ENCODE assay signal across 25 cellular contexts in the genomic region with DNA sequence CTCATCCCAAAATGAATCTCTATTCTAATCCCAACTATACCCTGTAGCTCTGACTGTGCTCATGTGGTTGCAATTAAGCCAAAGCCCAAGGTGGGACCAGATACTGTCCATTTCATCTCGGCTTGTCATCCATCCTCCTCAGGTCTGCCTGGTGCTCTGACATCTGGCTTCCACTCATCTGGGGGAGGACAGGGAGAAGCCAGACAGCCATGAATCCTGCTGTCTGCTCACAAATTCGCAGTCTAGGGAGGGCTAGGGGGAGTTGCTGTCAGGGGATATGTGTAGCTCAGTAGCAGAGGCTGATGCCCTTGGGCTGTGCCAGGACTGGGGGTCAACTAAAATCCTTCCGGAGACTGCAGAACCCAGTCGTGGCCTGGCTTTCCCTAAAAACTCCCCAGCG.
A peak's percentile ranks its signal among the peaks of the same experiment; 100 is the strongest.
DNase-seq lines count a peak whose midpoint lies in the region; TF ChIP-seq lines count a peak whose summit lies in the region.
"Had no signal": no experiment of that assay in that cellular context is flagged by ENCODE, and none has a peak within 500 bp of the region (broad histone marks: within the 10 kb centered on the region; RNA-seq: fewer than 3 reads in every experiment).

No MANE protein-coding gene starts in this region.

- H3K27me3 ChIP-seq in BE2C (no peaks in the 10 kb centered on the region), GM23248 (replicated peaks; ENCODE audit: insufficient read depth) (no peaks in the 10 kb centered on the region)
- H3K27me3 ChIP-seq: esophagus squamous epithelium, gastroesophageal sphincter, right lobe of liver, upper lobe of right lung had no signal

- no peaks in the 10 kb centered on the region for H4K20me1 ChIP-seq in GM23248 (ENCODE audit: insufficient read depth)

- H3K4me1 Mint-ChIP-seq in nephron (peaks cover 70% of the 10 kb centered on the region), progenitor cell of endocrine pancreas (ENCODE audit: low read depth) (peaks cover 8% of the 10 kb centered on the region)
- peaks cover 39% of the 10 kb centered on the region for H3K4me1 Mint-ChIP-seq in activated CD4-positive, alpha-beta T cell treated with anti-CD3 and anti-CD28 coated beads, Interleukin-2, amount 10 ng/mL, durations not matched to agents 7 days and 5 days

- DNase-seq in BE2C: peak; percentile 73
- DNase-seq in GM23248: peak; percentile 23
- DNase-seq in amniotic epithelial cell (ENCODE audit: low read depth): peak; percentile 65
- no peak for DNase-seq in progenitor cell of endocrine pancreas (ENCODE audit: low spot score, unreplicated experiment)
- no peak for DNase-seq in activated CD4-positive, alpha-beta T cell treated with anti-CD3 and anti-CD28 coated beads, Interleukin-2, amount 10 ng/mL, durations not matched to agents 7 days and 5 days
- DNase-seq in NCI-H2227 treated with DMSO at 0.1 percent for 48 hours (lab: John Stamatoyannopoulos, UW): no peak
- DNase-seq in NOMO-1 treated with DMSO at 0.1 percent for 48 hours (lab: John Stamatoyannopoulos, UW; ENCODE audit: unreplicated experiment): no peak
- DNase-seq: activated CD8-positive, alpha-beta T cell treated with anti-CD3 and anti-CD28 coated beads, Interleukin-2, amount 10 ng/mL, durations not matched to agents 7 days and 5 days; activated naive CD4-positive, alpha-beta T cell treated with Interleukin-2 at 50 U/mL for 16 hours; activated T-cell treated with anti-CD3 and anti-CD28 coated beads, Interleukin-2, amount 50 U/mL, for 1 hour; DMS 273 treated with DMSO at 0.1 percent for 48 hours; effector memory CD8-positive, alpha-beta T cell; esophagus squamous epithelium; kidney; NCI-H1092 treated with DMSO at 0.1 percent for 48 hours; NCI-H2029 treated with DMSO at 0.1 percent for 48 hours; right lobe of liver; stimulated activated CD8-positive, alpha-beta memory T cell treated with anti-CD3 and anti-CD28 coated beads, Interleukin-4, amount 100 ng/mL, for 48 hours; upper lobe of right lung had no signal

- no peak overlapping the region for H3K4me3 ChIP-seq in BE2C (ENCODE audit: low read depth, low read length)
- no peak overlapping the region for H3K4me3 ChIP-seq in GM23248
- H3K4me3 ChIP-seq: esophagus squamous epithelium, gastroesophageal sphincter, HAP-1, lung, right lobe of liver, upper lobe of right lung had no signal

- H2AFZ ChIP-seq in GM23248: no peak overlapping the region
- H2AFZ ChIP-seq: parathyroid adenoma had no signal

- in situ Hi-C loops in GM23248 (cut with MboI): no loop called here

- WGBS in GM23248 (ENCODE audit: low coverage in 1 of 2, low lambda C conversion rate in 2 of 2, missing lambda C conversion rate in 2 of 2), 2 experiments: 88 to 89% methylated on average over 5 of the region's 5 CpGs

- H3K4me3 Mint-ChIP-seq in nephron (no peak overlapping the region), progenitor cell of endocrine pancreas (ENCODE audit: low read depth) (no peak overlapping the region)
- H3K4me3 Mint-ChIP-seq in activated CD4-positive, alpha-beta T cell treated with anti-CD3 and anti-CD28 coated beads, Interleukin-2, amount 10 ng/mL, durations not matched to agents 7 days and 5 days: no peak overlapping the region
- H3K4me3 Mint-ChIP-seq: activated CD8-positive, alpha-beta T cell treated with anti-CD3 and anti-CD28 coated beads, Interleukin-2, amount 10 ng/mL, durations not matched to agents 7 days and 5 days; effector memory CD8-positive, alpha-beta T cell had no signal

- peaks cover 48% of the 10 kb centered on the region for H3F3A ChIP-seq in GM23248 (ENCODE audit: insufficient read depth)

- peaks cover 28% of the 10 kb centered on the region for H3K4me1 ChIP-seq in BE2C
- H3K4me1 ChIP-seq in GM23248 (ENCODE audit: insufficient read depth): peaks cover 44% of the 10 kb centered on the region
- H3K4me1 ChIP-seq: parathyroid adenoma had no signal

- H3K27ac Mint-ChIP-seq in nephron (peak overlapping the region; percentile 12 to 39 (median 28)), progenitor cell of endocrine pancreas (no peak overlapping the region)
- no peak overlapping the region for H3K27ac Mint-ChIP-seq in activated CD4-positive, alpha-beta T cell treated with anti-CD3 and anti-CD28 coated beads, Interleukin-2, amount 10 ng/mL, durations not matched to agents 7 days and 5 days
- H3K27ac Mint-ChIP-seq: activated CD8-positive, alpha-beta T cell treated with anti-CD3 and anti-CD28 coated beads, Interleukin-2, amount 10 ng/mL, durations not matched to agents 7 days and 5 days had no signal

- H3K36me3 ChIP-seq in BE2C: no peaks in the 10 kb centered on the region
- no peaks in the 10 kb centered on the region for H3K36me3 ChIP-seq in GM23248 (ENCODE audit: low read depth)
- H3K36me3 ChIP-seq: esophagus squamous epithelium, gastroesophageal sphincter, HAP-1, right lobe of liver, upper lobe of right lung had no signal

- H3K9ac ChIP-seq in GM23248: peak overlapping the region; percentile 10; the same call in 1 of the 2 replicates
- H3K9ac ChIP-seq: parathyroid adenoma had no signal

- CTCF ChIA-PET in activated CD4-positive, alpha-beta T cell treated with anti-CD3 and anti-CD28 coated beads, Interleukin-2, amount 10 ng/mL, durations not matched to agents 7 days and 5 days (lab: Charles Lee): interaction anchor here (1.0 to 3.7 kb wide), 10 partner anchors 8 to 248 kb away, joined by 3 to 12 read pairs (median 4); no protein-coding TSS in a partner anchor

- H3K9me3 ChIP-seq in BE2C: no peaks in the 10 kb centered on the region
- no peaks in the 10 kb centered on the region for H3K9me3 ChIP-seq in GM23248 (ENCODE audit: low read depth)
- H3K9me3 ChIP-seq: esophagus squamous epithelium, gastroesophageal sphincter, HAP-1, right lobe of liver, upper lobe of right lung had no signal

- H3K9me3 Mint-ChIP-seq in nephron (no peaks in the 10 kb centered on the region), progenitor cell of endocrine pancreas (ENCODE audit: low read depth) (no peaks in the 10 kb centered on the region)
- H3K9me3 Mint-ChIP-seq in activated CD4-positive, alpha-beta T cell treated with anti-CD3 and anti-CD28 coated beads, Interleukin-2, amount 10 ng/mL, durations not matched to agents 7 days and 5 days: no peaks in the 10 kb centered on the region
- H3K9me3 Mint-ChIP-seq: effector memory CD8-positive, alpha-beta T cell had no signal

- H3K27ac ChIP-seq in GM23248: peak overlapping the region; percentile 90
- H3K27ac ChIP-seq: C4-2B, esophagus squamous epithelium, gastroesophageal sphincter, parathyroid adenoma, right lobe of liver, upper lobe of right lung had no signal

- H3K27me3 Mint-ChIP-seq in nephron (ENCODE audit: low read depth): no peaks in the 10 kb centered on the region
- peaks cover 14% of the 10 kb centered on the region for H3K27me3 Mint-ChIP-seq in progenitor cell of endocrine pancreas
- no peaks in the 10 kb centered on the region for H3K27me3 Mint-ChIP-seq in activated CD4-positive, alpha-beta T cell treated with anti-CD3 and anti-CD28 coated beads, Interleukin-2, amount 10 ng/mL, durations not matched to agents 7 days and 5 days
- H3K27me3 Mint-ChIP-seq: effector memory CD8-positive, alpha-beta T cell had no signal

- TF ChIP-seq CTCF in BE2C (IDR thresholded peaks at IDR 0.05; ENCODE audit: low read depth, low read length): no peak
- no peak for TF ChIP-seq CTCF in nephron (IDR thresholded peaks at IDR 0.05; ENCODE audit: unreplicated experiment in 3 of 3)
- TF ChIP-seq CTCF in progenitor cell of endocrine pancreas (IDR thresholded peaks at IDR 0.05; ENCODE audit: unreplicated experiment): no peak

- POLR2A ChIA-PET in activated CD4-positive, alpha-beta T cell treated with anti-CD3 and anti-CD28 coated beads, Interleukin-2, amount 10 ng/mL, durations not matched to agents 7 days and 5 days (lab: Charles Lee): no interaction called here

- H3K9me2 ChIP-seq in GM23248 (ENCODE audit: insufficient read depth): no peaks in the 10 kb centered on the region

- peak overlapping the region; percentile 2 for H3K4me2 ChIP-seq in GM23248 (ENCODE audit: unreplicated experiment)

- no peaks in the 10 kb centered on the region for H3K79me2 ChIP-seq in GM23248 (ENCODE audit: insufficient read depth)
- H3K79me2 ChIP-seq: parathyroid adenoma had no signal

- H3K36me3 Mint-ChIP-seq in nephron (ENCODE audit: low read depth): no peaks in the 10 kb centered on the region
- H3K36me3 Mint-ChIP-seq in progenitor cell of endocrine pancreas (ENCODE audit: insufficient read depth): no peaks in the 10 kb centered on the region
- H3K36me3 Mint-ChIP-seq in activated CD4-positive, alpha-beta T cell treated with anti-CD3 and anti-CD28 coated beads, Interleukin-2, amount 10 ng/mL, durations not matched to agents 7 days and 5 days (ENCODE audit: low read depth): no peaks in the 10 kb centered on the region

Comparison
In these comparisons a context has a peak if more than half of its experiments do, and no peak if none do; other contexts are left out.
1. DNase-seq: peak in BE2C (single experiment), GM23248 (single experiment) and amniotic epithelial cell (single experiment); none in progenitor cell of endocrine pancreas (single experiment), activated CD4-positive, alpha-beta T cell treated with anti-CD3 and anti-CD28 coated beads, Interleukin-2, amount 10 ng/mL, durations not matched to agents 7 days and 5 days (single experiment), NCI-H2227 treated with DMSO at 0.1 percent for 48 hours (single experiment) and NOMO-1 treated with DMSO at 0.1 percent for 48 hours (single experiment).
2. H3K27ac Mint-ChIP-seq: peak in nephron (3 of 3); none in progenitor cell of endocrine pancreas (single experiment) and activated CD4-positive, alpha-beta T cell treated with anti-CD3 and anti-CD28 coated beads, Interleukin-2, amount 10 ng/mL, durations not matched to agents 7 days and 5 days (single experiment).